8 cellular contexts compared by ENCODE assay signal in genomic region chr11:93089474-93090102, GRCh38.
DNase-seq lines count a peak whose midpoint lies in the region; ATAC-seq and TF ChIP-seq lines count a peak whose summit lies in the region.

No MANE protein-coding gene starts in this region.

- no peaks in the 10 kb centered on the region for H3K36me3 ChIP-seq in lower lobe of right lung

- peak; percentile 74 for DNase-seq in EH (ENCODE audit: low read depth)
- peak; percentile 77 for DNase-seq in HCEC 1CT
- DNase-seq in NCI-H460 (ENCODE audit: extremely low read depth, low read depth), result peak; percentile 72
- peak; percentile 43 for DNase-seq in cerebellar cortex (ENCODE audit: low spot score)
- no peak for DNase-seq in lower lobe of right lung
- no peak for DNase-seq in activated T-cell treated with anti-CD3 and anti-CD28 coated beads for 4 hours

- H3K27me3 ChIP-seq in lower lobe of right lung (ENCODE audit: low read depth), result no peaks in the 10 kb centered on the region

- H3K4me1 ChIP-seq in lower lobe of right lung, result no peaks in the 10 kb centered on the region

- intact Hi-C loops in lower lobe of right lung (cut with DNase I), result no loop called here

- TF ChIP-seq CTCF in lower lobe of right lung (IDR thresholded peaks at IDR 0.05), result peak; percentile 33

- H3K9me3 ChIP-seq in lower lobe of right lung, result no peaks in the 10 kb centered on the region

- ATAC-seq in lower lobe of right lung (peak; percentile 32 to 70), HG02884 (IDR thresholded peaks at IDR 0.05; ENCODE audit: unreplicated experiment) (no peak), GM21367 (IDR thresholded peaks at IDR 0.05; ENCODE audit: unreplicated experiment) (no peak)

- no peak overlapping the region for H3K4me3 ChIP-seq in lower lobe of right lung

- no peak overlapping the region for H3K27ac ChIP-seq in lower lobe of right lung

Comparison
In these comparisons a context has a peak if more than half of its experiments do, and no peak if none do; other contexts are left out.
1. DNase-seq: peak in EH (single experiment), HCEC 1CT (single experiment), NCI-H460 (single experiment) and cerebellar cortex (single experiment); none in lower lobe of right lung (single experiment) and activated T-cell treated with anti-CD3 and anti-CD28 coated beads for 4 hours (single experiment).
2. ATAC-seq: peak in lower lobe of right lung (2 of 2); none in HG02884 (single experiment) and GM21367 (single experiment).